ENCODE assay signal across 15 cellular contexts in genomic region chr6:53344993-53345392, GRCh38. TPM values are rescaled to one million over a fixed set of nuclear protein-coding genes. Genes with fewer than 3 reads are reported as not detected.
A peak's percentile ranks its signal among the peaks of the same experiment; 100 is the strongest.
DNase-seq lines count a peak whose midpoint lies in the region; ATAC-seq lines count a peak whose summit lies in the region.
"Had no signal": no experiment of that assay in that cellular context is flagged by ENCODE, and none has a peak within 500 bp of the region (broad histone marks: within the 10 kb centered on the region; RNA-seq: fewer than 3 reads in every experiment).

No MANE protein-coding gene starts in this region.

- peak overlapping the region; percentile 85 to 99 (median 90) for H3K27ac Mint-ChIP-seq in CD8-positive, alpha-beta memory T cell
- peak overlapping the region; percentile 22 for H3K27ac Mint-ChIP-seq in activated CD4-positive, alpha-beta memory T cell treated with anti-CD3 and anti-CD28 coated beads, Interleukin-2, amount 10 ng/mL, durations not matched to agents 7 days and 5 days
- peak overlapping the region; percentile 63 to 96 (median 82) for H3K27ac Mint-ChIP-seq in naive B cell
- H3K27ac Mint-ChIP-seq: nephron had no signal

- no peak for DNase-seq in CD8-positive, alpha-beta memory T cell
- no peak for DNase-seq in activated CD4-positive, alpha-beta memory T cell treated with anti-CD3 and anti-CD28 coated beads, Interleukin-2, amount 10 ng/mL, durations not matched to agents 7 days and 5 days
- no peak for DNase-seq in naive B cell
- DNase-seq in aorta = no peak
- DNase-seq in cerebellum (ENCODE audit: low spot score) = no peak
- DNase-seq in GM19240 (ENCODE audit: insufficient read length, low spot score) = no peak
- DNase-seq: amygdala; C1 segment of cervical spinal cord; foreskin melanocyte; left ventricle myocardium superior; NCI-H345; SJCRH30; stimulated activated CD4-positive, alpha-beta T cell treated with anti-CD3 and anti-CD28 coated beads, Interleukin-15, amount 100 ng/mL, for 24 hours had no signal

- peak overlapping the region; percentile 50 to 100 (median 66) for H3K4me3 Mint-ChIP-seq in CD8-positive, alpha-beta memory T cell
- H3K4me3 Mint-ChIP-seq in activated CD4-positive, alpha-beta memory T cell treated with anti-CD3 and anti-CD28 coated beads, Interleukin-2, amount 10 ng/mL, durations not matched to agents 7 days and 5 days = no peak overlapping the region
- H3K4me3 Mint-ChIP-seq in naive B cell = peak overlapping the region; percentile 66 to 98 (median 92)

- H3K36me3 Mint-ChIP-seq in CD8-positive, alpha-beta memory T cell = peaks cover 0 to 40% (median 8%) of the 10 kb centered on the region in 3 donors
- peaks cover 51% of the 10 kb centered on the region for H3K36me3 Mint-ChIP-seq in activated CD4-positive, alpha-beta memory T cell treated with anti-CD3 and anti-CD28 coated beads, Interleukin-2, amount 10 ng/mL, durations not matched to agents 7 days and 5 days (ENCODE audit: low read depth)
- peaks cover 9 to 14% of the 10 kb centered on the region in 2 donors for H3K36me3 Mint-ChIP-seq in naive B cell

- no peaks in the 10 kb centered on the region for H3K9me3 ChIP-seq in BLaER1 treated with 17β-estradiol and CSF1 and Interleukin-3, amounts not matched to agents 10 nM and 100 nM (replicated peaks in 1 of 11)
- no peaks in the 10 kb centered on the region for H3K9me3 ChIP-seq in CD8-positive, alpha-beta memory T cell (ENCODE audit: low read length)
- no peaks in the 10 kb centered on the region for H3K9me3 ChIP-seq in aorta (ENCODE audit: control insufficient read depth, low read length)
- H3K9me3 ChIP-seq: SJCRH30 had no signal

- H3K4me2 ChIP-seq in BLaER1 treated with 17β-estradiol and CSF1 and Interleukin-3, amounts not matched to agents 10 nM and 100 nM = peak overlapping the region; percentile 12 to 52 (median 42); a peak in 20 of 22 replicates

- ATAC-seq in naive B cell (ENCODE audit: low read depth in 2 of 2) (no peak), aorta (ENCODE audit: low FRiP score) (no peak)
- ATAC-seq: left ventricle myocardium superior had no signal

- CTCF ChIA-PET in CD8-positive, alpha-beta memory T cell (lab: Charles Lee) = interaction anchor here (0.7 to 2.4 kb wide), 9 partner anchors 16 to 87 kb away, joined by 3 to 13 read pairs (median 3); no protein-coding TSS in a partner anchor
- CTCF ChIA-PET in activated CD4-positive, alpha-beta memory T cell treated with anti-CD3 and anti-CD28 coated beads, Interleukin-2, amount 10 ng/mL, durations not matched to agents 7 days and 5 days (lab: Charles Lee) = interaction anchor here (1.0 to 2.2 kb wide), 5 partner anchors 15 to 172 kb away, joined by 3 to 7 read pairs (median 5); no protein-coding TSS in a partner anchor

- H3K27ac ChIP-seq in BLaER1 treated with 17β-estradiol and CSF1 and Interleukin-3, amounts not matched to agents 10 nM and 100 nM = no peak overlapping the region
- no peak overlapping the region for H3K27ac ChIP-seq in CD8-positive, alpha-beta memory T cell (ENCODE audit: low read depth, low read length)
- H3K27ac ChIP-seq in aorta (ENCODE audit: low read depth in 1 of 2, low read length in 2 of 2) = no peak overlapping the region
- H3K27ac ChIP-seq: SJCRH30 had no signal

- H3K4me1 ChIP-seq in BLaER1 treated with 17β-estradiol and CSF1 and Interleukin-3, amounts not matched to agents 10 nM and 100 nM = peaks cover 33 to 73% (median 61%) of the 10 kb centered on the region in 10 experiments
- H3K4me1 ChIP-seq in CD8-positive, alpha-beta memory T cell (ENCODE audit: insufficient read depth, low read length) = peaks cover 71% of the 10 kb centered on the region
- peaks cover 0 to 3% of the 10 kb centered on the region in 2 donors for H3K4me1 ChIP-seq in aorta (ENCODE audit: control insufficient read depth in 1 of 2, insufficient read depth in 2 of 2, low read length in 2 of 2)
- H3K4me1 ChIP-seq: SJCRH30 had no signal

- peaks cover 0 to 36% (median 16%) of the 10 kb centered on the region in 11 experiments; a peak in 13 of 22 replicates for H3K36me3 ChIP-seq in BLaER1 treated with 17β-estradiol and CSF1 and Interleukin-3, amounts not matched to agents 10 nM and 100 nM
- H3K36me3 ChIP-seq in CD8-positive, alpha-beta memory T cell (ENCODE audit: insufficient read depth, low read length) = peaks cover 3% of the 10 kb centered on the region
- no peaks in the 10 kb centered on the region for H3K36me3 ChIP-seq in aorta (ENCODE audit: control insufficient read depth in 1 of 2, insufficient read depth in 2 of 2, low read length in 1 of 2)
- H3K36me3 ChIP-seq: SJCRH30 had no signal

- H4K20me1 ChIP-seq in BLaER1 treated with 17β-estradiol and CSF1 and Interleukin-3, amounts not matched to agents 10 nM and 100 nM = peaks cover 43 to 86% (median 83%) of the 10 kb centered on the region in 11 experiments; a peak in 21 of 22 replicates

- intact Hi-C loops in aorta (cut with DNase I) = no loop called here

- no peaks in the 10 kb centered on the region for H3K9me3 Mint-ChIP-seq in CD8-positive, alpha-beta memory T cell
- H3K9me3 Mint-ChIP-seq in activated CD4-positive, alpha-beta memory T cell treated with anti-CD3 and anti-CD28 coated beads, Interleukin-2, amount 10 ng/mL, durations not matched to agents 7 days and 5 days = no peaks in the 10 kb centered on the region
- no peaks in the 10 kb centered on the region for H3K9me3 Mint-ChIP-seq in naive B cell
- H3K9me3 Mint-ChIP-seq: nephron had no signal

- H3K9ac ChIP-seq in BLaER1 treated with 17β-estradiol and CSF1 and Interleukin-3, amounts not matched to agents 10 nM and 100 nM = peak overlapping the region in 1 of 11 experiments; percentile 25; a peak in 2 of 22 replicates

- POLR2A ChIA-PET in CD8-positive, alpha-beta memory T cell (lab: Charles Lee) = interaction anchor here (0.6 to 1.4 kb wide), 5 partner anchors 10 to 89 kb away, joined by 3 to 6 read pairs (median 3); no protein-coding TSS in a partner anchor
- POLR2A ChIA-PET in activated CD4-positive, alpha-beta memory T cell treated with anti-CD3 and anti-CD28 coated beads, Interleukin-2, amount 10 ng/mL, durations not matched to agents 7 days and 5 days (lab: Charles Lee) = interaction anchor here (1.1 to 6.4 kb wide), 8 partner anchors 8 to 48 kb away, joined by 3 to 93 read pairs (median 9); no protein-coding TSS in a partner anchor

- no peak overlapping the region for H3K4me3 ChIP-seq in BLaER1 treated with 17β-estradiol and CSF1 and Interleukin-3, amounts not matched to agents 10 nM and 100 nM
- H3K4me3 ChIP-seq in CD8-positive, alpha-beta memory T cell (ENCODE audit: low read length) = no peak overlapping the region
- no peak overlapping the region for H3K4me3 ChIP-seq in aorta (ENCODE audit: low read length in 2 of 2)
- H3K4me3 ChIP-seq: SJCRH30 had no signal

- H3K27me3 Mint-ChIP-seq in CD8-positive, alpha-beta memory T cell = peaks cover 0 to 7% of the 10 kb centered on the region in 2 donors
- H3K27me3 Mint-ChIP-seq in activated CD4-positive, alpha-beta memory T cell treated with anti-CD3 and anti-CD28 coated beads, Interleukin-2, amount 10 ng/mL, durations not matched to agents 7 days and 5 days = no peaks in the 10 kb centered on the region
- H3K27me3 Mint-ChIP-seq in naive B cell = no peaks in the 10 kb centered on the region

- H3K4me1 Mint-ChIP-seq in CD8-positive, alpha-beta memory T cell = peaks cover 71 to 83% (median 78%) of the 10 kb centered on the region in 3 donors
- H3K4me1 Mint-ChIP-seq in activated CD4-positive, alpha-beta memory T cell treated with anti-CD3 and anti-CD28 coated beads, Interleukin-2, amount 10 ng/mL, durations not matched to agents 7 days and 5 days = peaks cover 77% of the 10 kb centered on the region
- peaks cover 69 to 84% (median 78%) of the 10 kb centered on the region in 3 donors for H3K4me1 Mint-ChIP-seq in naive B cell

- H3K27me3 ChIP-seq in BLaER1 treated with 17β-estradiol and CSF1 and Interleukin-3, amounts not matched to agents 10 nM and 100 nM = no peaks in the 10 kb centered on the region
- H3K27me3 ChIP-seq in CD8-positive, alpha-beta memory T cell (ENCODE audit: insufficient read depth, low read length, poor library complexity, severe bottlenecking) = no peaks in the 10 kb centered on the region
- no peaks in the 10 kb centered on the region for H3K27me3 ChIP-seq in aorta (ENCODE audit: control insufficient read depth in 1 of 2, insufficient read depth in 2 of 2, low read length in 1 of 2)
- H3K27me3 ChIP-seq: SJCRH30 had no signal

RNA-seq across cellular contexts. Expression of gene ELOVL5, which starts 3.8 kb away (rescaled TPM):
- total RNA-seq in CD8-positive, alpha-beta memory T cell = 100 to 1,000 TPM; 117 to 124 TPM
- 96.9 TPM for polyA plus RNA-seq in CD8-positive, alpha-beta memory T cell
- 100 to 1,000 TPM; 157 to 162 TPM for total RNA-seq in activated CD4-positive, alpha-beta memory T cell treated with anti-CD3 and anti-CD28 coated beads, Interleukin-2, amount 10 ng/mL, durations not matched to agents 7 days and 5 days
- 100 to 1,000 TPM; 124 to 200 (median 166) TPM for polyA plus RNA-seq in naive B cell (ENCODE audit: low read depth in 6 of 6)
- total RNA-seq in aorta = 10 to 100 TPM; 62.0 to 75.5 TPM
- polyA plus RNA-seq in aorta = 10 to 100 TPM; 22.8 to 30.0 TPM
- total RNA-seq in cerebellum = 50.4 TPM

Comparison
In these comparisons a context has a peak if more than half of its experiments do, and no peak if none do; other contexts are left out.
1. H3K27ac Mint-ChIP-seq: peak in every context shown above with its lines; median percentile 90 in CD8-positive, alpha-beta memory T cell; 82 in naive B cell; 22 in activated CD4-positive, alpha-beta memory T cell treated with anti-CD3 and anti-CD28 coated beads, Interleukin-2, amount 10 ng/mL, durations not matched to agents 7 days and 5 days.